In genomic region chr15:31302029-31302657, GRCh38 we compare ENCODE assay signal across 16 cellular contexts. TPM values are rescaled to one million over a fixed set of nuclear protein-coding genes. Genes with fewer than 3 reads are reported as not detected.
DNase-seq lines count a peak whose midpoint lies in the region; ATAC-seq and TF ChIP-seq lines count a peak whose summit lies in the region.
"Had no signal": no experiment of that assay in that cellular context is flagged by ENCODE, and none has a peak within 500 bp of the region (broad histone marks: within the 10 kb centered on the region; RNA-seq: fewer than 3 reads in every experiment).

No MANE protein-coding gene starts in this region.

- TF ChIP-seq CTCF in activated B cell treated with CpG ODN at 0.5 μM for 24 hours (IDR thresholded peaks at IDR 0.05): no peak
- TF ChIP-seq CTCF in lung (IDR thresholded peaks at IDR 0.05; ENCODE audit: control extremely low read depth, extremely low read depth): no peak
- TF ChIP-seq CTCF in type B pancreatic cell (conservative IDR thresholded peaks at IDR 0.05): no peak

- peaks cover 25% of the 10 kb centered on the region for H3K4me1 Mint-ChIP-seq in activated naive CD8-positive, alpha-beta T cell (ENCODE audit: low read depth)
- H3K4me1 Mint-ChIP-seq in activated naive CD8-positive, alpha-beta T cell treated with anti-CD3 and anti-CD28 coated beads for 36 hours: peaks cover 13% of the 10 kb centered on the region
- H3K4me1 Mint-ChIP-seq in activated B cell treated with CpG ODN at 0.5 μM for 24 hours (peaks cover 31% of the 10 kb centered on the region), type B pancreatic cell (ENCODE audit: unreplicated experiment) (peaks cover 12% of the 10 kb centered on the region)

- no peaks in the 10 kb centered on the region for H3K9me3 Mint-ChIP-seq in activated naive CD8-positive, alpha-beta T cell (ENCODE audit: low read depth)
- no peaks in the 10 kb centered on the region for H3K9me3 Mint-ChIP-seq in activated naive CD8-positive, alpha-beta T cell treated with anti-CD3 and anti-CD28 coated beads for 36 hours
- H3K9me3 Mint-ChIP-seq in activated B cell treated with CpG ODN at 0.5 μM for 24 hours (no peaks in the 10 kb centered on the region), type B pancreatic cell (no peaks in the 10 kb centered on the region)
- H3K9me3 Mint-ChIP-seq: immature natural killer cell, T-cell had no signal

- CTCF ChIA-PET in activated B cell treated with CpG ODN at 0.5 μM for 24 hours (lab: Charles Lee): interaction anchor here (1.6 to 2.1 kb wide), 2 partner anchors 87 to 133 kb away, joined by 7 to 16 read pairs; no protein-coding TSS in a partner anchor

- no peaks in the 10 kb centered on the region for H3K27me3 Mint-ChIP-seq in activated naive CD8-positive, alpha-beta T cell
- no peaks in the 10 kb centered on the region for H3K27me3 Mint-ChIP-seq in activated naive CD8-positive, alpha-beta T cell treated with anti-CD3 and anti-CD28 coated beads for 36 hours
- H3K27me3 Mint-ChIP-seq in activated B cell treated with CpG ODN at 0.5 μM for 24 hours: no peaks in the 10 kb centered on the region
- peaks cover 20% of the 10 kb centered on the region for H3K27me3 Mint-ChIP-seq in type B pancreatic cell
- H3K27me3 Mint-ChIP-seq: activated CD4-positive, alpha-beta T cell treated with anti-CD3 and anti-CD28 coated beads for 36 hours had no signal

- H3K4me1 ChIP-seq in lung (ENCODE audit: control insufficient read depth in 2 of 2, insufficient read depth in 2 of 2, low read length in 2 of 2): peaks cover 0 to 17% of the 10 kb centered on the region in 2 donors
- H3K4me1 ChIP-seq: psoas muscle had no signal

- no peak overlapping the region for H3K27ac ChIP-seq in lung (ENCODE audit: low read depth in 1 of 2, low read length in 1 of 2)
- H3K27ac ChIP-seq: cardiac muscle cell, psoas muscle, upper lobe of left lung had no signal

- peak overlapping the region; percentile 20 for H3K4me3 Mint-ChIP-seq in activated naive CD8-positive, alpha-beta T cell
- no peak overlapping the region for H3K4me3 Mint-ChIP-seq in activated naive CD8-positive, alpha-beta T cell treated with anti-CD3 and anti-CD28 coated beads for 36 hours
- H3K4me3 Mint-ChIP-seq in activated B cell treated with CpG ODN at 0.5 μM for 24 hours (peak overlapping the region; percentile 24), type B pancreatic cell (no peak overlapping the region)
- H3K4me3 Mint-ChIP-seq: activated CD4-positive, alpha-beta T cell treated with anti-CD3 and anti-CD28 coated beads for 36 hours; immature natural killer cell; T-cell had no signal

- no peaks in the 10 kb centered on the region for H3K9me3 ChIP-seq in lung (ENCODE audit: control insufficient read depth in 2 of 2, insufficient read depth in 1 of 2, low read length in 1 of 2)
- H3K9me3 ChIP-seq: psoas muscle, upper lobe of left lung had no signal

- 91 to 94% methylated on average over 13 of the region's 13 CpGs for WGBS in lung, 2 donors

- intact Hi-C loops in activated B cell treated with CpG ODN at 0.5 μM for 24 hours (cut with micrococcal nuclease): loop anchor here (2.0 kb wide), 2 partner anchors 23 to 37 kb away; no protein-coding TSS in a partner anchor

- H3K27ac Mint-ChIP-seq in activated naive CD8-positive, alpha-beta T cell: peak overlapping the region; percentile 41
- no peak overlapping the region for H3K27ac Mint-ChIP-seq in activated naive CD8-positive, alpha-beta T cell treated with anti-CD3 and anti-CD28 coated beads for 36 hours
- H3K27ac Mint-ChIP-seq in activated B cell treated with CpG ODN at 0.5 μM for 24 hours (peak overlapping the region; percentile 30), type B pancreatic cell (no peak overlapping the region)
- H3K27ac Mint-ChIP-seq: activated CD4-positive, alpha-beta T cell treated with anti-CD3 and anti-CD28 coated beads for 36 hours; immature natural killer cell had no signal

- no peak for DNase-seq in activated naive CD8-positive, alpha-beta T cell treated with anti-CD3 and anti-CD28 coated beads for 36 hours
- no peak for DNase-seq in activated B cell treated with CpG ODN at 0.5 μM for 24 hours
- peak; percentile 24 for DNase-seq in lung (ENCODE audit: low spot score)
- peak; percentile 42 for DNase-seq in type B pancreatic cell (ENCODE audit: extremely low spot score, unreplicated experiment)
- DNase-seq in NCI-H2107 treated with DMSO at 0.1 percent for 48 hours (lab: John Stamatoyannopoulos, UW; ENCODE audit: unreplicated experiment): no peak
- no peak for DNase-seq in AG20443 (ENCODE audit: low spot score)
- no peak for DNase-seq in NCI-H748 (lab: John Stamatoyannopoulos, UW; ENCODE audit: unreplicated experiment)
- DNase-seq: activated CD4-positive, alpha-beta T cell treated with anti-CD3 and anti-CD28 coated beads for 36 hours; activated gamma-delta T cell; immature natural killer cell; NCI-H1092 had no signal

- ATAC-seq in activated B cell treated with CpG ODN at 0.5 μM for 24 hours (ENCODE audit: low read depth) (no peak), lung (ENCODE audit: insufficient read depth, low FRiP score) (no peak)
- ATAC-seq: activated CD4-positive, alpha-beta T cell treated with anti-CD3 and anti-CD28 coated beads for 36 hours; psoas muscle had no signal

- H3K36me3 Mint-ChIP-seq in activated naive CD8-positive, alpha-beta T cell: no peaks in the 10 kb centered on the region
- no peaks in the 10 kb centered on the region for H3K36me3 Mint-ChIP-seq in activated naive CD8-positive, alpha-beta T cell treated with anti-CD3 and anti-CD28 coated beads for 36 hours
- H3K36me3 Mint-ChIP-seq in activated B cell treated with CpG ODN at 0.5 μM for 24 hours (ENCODE audit: low read depth) (no peaks in the 10 kb centered on the region), type B pancreatic cell (no peaks in the 10 kb centered on the region)
- H3K36me3 Mint-ChIP-seq: immature natural killer cell, T-cell had no signal

- no peaks in the 10 kb centered on the region for H3K36me3 ChIP-seq in lung (ENCODE audit: control insufficient read depth in 2 of 2, insufficient read depth in 2 of 2, low read length in 2 of 2)
- H3K36me3 ChIP-seq: cardiac muscle cell, upper lobe of left lung had no signal

- no peaks in the 10 kb centered on the region for H3K27me3 ChIP-seq in lung (ENCODE audit: control insufficient read depth, insufficient read depth)
- H3K27me3 ChIP-seq: upper lobe of left lung had no signal

- POLR2A ChIA-PET in activated B cell treated with CpG ODN at 0.5 μM for 24 hours (lab: Charles Lee): interaction anchor here (0.8 to 3.9 kb wide), 8 partner anchors 23 to 87 kb away, joined by 3 to 29 read pairs (median 6); partner anchors contain the start of gene KLF13

- no peak overlapping the region for H3K4me3 ChIP-seq in lung
- H3K4me3 ChIP-seq: cardiac muscle cell, psoas muscle, upper lobe of left lung had no signal

RNA-seq across cellular contexts. Expression of gene KLF13, which starts 24.5 kb away (rescaled TPM):
- total RNA-seq in activated naive CD8-positive, alpha-beta T cell treated with anti-CD3 and anti-CD28 coated beads for 36 hours: 100 to 1,000 TPM; 110 to 111 TPM
- total RNA-seq in activated B cell treated with CpG ODN at 0.5 μM for 24 hours: 177 and 178 TPM in 2 replicates
- total RNA-seq in lung: 100 to 1,000 TPM in 1 of 2 donors, 10 to 100 TPM in 1; 38.3 to 157 TPM
- polyA plus RNA-seq in lung: 10 to 100 TPM; 47.1 to 63.2 TPM
- total RNA-seq in type B pancreatic cell (ENCODE audit: low replicate concordance): 38.6 and 58.2 TPM in 2 replicates

Comparison
In these comparisons a context has a peak if more than half of its experiments do, and no peak if none do; other contexts are left out.
1. H3K27ac Mint-ChIP-seq: peak in activated naive CD8-positive, alpha-beta T cell (single experiment) and activated B cell treated with CpG ODN at 0.5 μM for 24 hours (single experiment); none in activated naive CD8-positive, alpha-beta T cell treated with anti-CD3 and anti-CD28 coated beads for 36 hours (single experiment) and type B pancreatic cell (single experiment).
2. H3K4me3 Mint-ChIP-seq: peak in activated naive CD8-positive, alpha-beta T cell (single experiment) and activated B cell treated with CpG ODN at 0.5 μM for 24 hours (single experiment); none in activated naive CD8-positive, alpha-beta T cell treated with anti-CD3 and anti-CD28 coated beads for 36 hours (single experiment) and type B pancreatic cell (single experiment).
3. DNase-seq: peak in lung (single experiment) and type B pancreatic cell (single experiment); none in activated naive CD8-positive, alpha-beta T cell treated with anti-CD3 and anti-CD28 coated beads for 36 hours (single experiment), activated B cell treated with CpG ODN at 0.5 μM for 24 hours (single experiment), NCI-H2107 treated with DMSO at 0.1 percent for 48 hours (single experiment), AG20443 (single experiment) and NCI-H748 (single experiment).